Comparison of ENCODE assay signal across 29 cellular contexts in genomic region chr1:55015731-55016620, GRCh38. TPM values are rescaled to one million over a fixed set of nuclear protein-coding genes. Genes with fewer than 3 reads are reported as not detected.
DNase-seq lines count a peak whose midpoint lies in the region; ATAC-seq and TF ChIP-seq lines count a peak whose summit lies in the region.
"Had no signal": no experiment of that assay in that cellular context is flagged by ENCODE, and none has a peak within 500 bp of the region (broad histone marks: within the 10 kb centered on the region; RNA-seq: fewer than 3 reads in every experiment).

No MANE protein-coding gene starts in this region.

- H3K36me3 ChIP-seq in spleen = no peaks in the 10 kb centered on the region
- H3K36me3 ChIP-seq: colonic mucosa, esophagus squamous epithelium, left ventricle myocardium inferior, Peyer's patch, tibial nerve had no signal

- in situ Hi-C loops in G401 (cut with HindIII; ENCODE audit: low sequenced_read_pairs) = no loop called here

- DNase-seq in G401 (ENCODE audit: low spot score) (peak; percentile 22), amniotic stem cell (lab: John Stamatoyannopoulos, UW) (peak; percentile 4), fibroblast of villous mesenchyme (ENCODE audit: low read depth) (peak; percentile 10), spleen (peak; percentile 58), NCI-H2029 (lab: John Stamatoyannopoulos, UW) (no peak), epidermal melanocyte (ENCODE audit: insufficient read length, low spot score) (no peak)
- DNase-seq: activated CD4-positive, alpha-beta T cell treated with anti-CD3 and anti-CD28 coated beads, Interleukin-2, amount 10 ng/mL, durations not matched to agents 7 days and 5 days; activated T-cell treated with anti-CD3 and anti-CD28 coated beads, Interleukin-2, amount 50 U/mL, for 4 hours; colonic mucosa; DND-41; esophagus squamous epithelium; HFFc6; left ventricle myocardium inferior; naive thymus-derived CD4-positive, alpha-beta T cell; NCI-H1092 treated with DMSO at 0.1 percent for 48 hours; NCI-H187; NCI-H526; nucleus accumbens; Peyer's patch; SIG-M5; stimulated activated CD4-positive, alpha-beta T cell treated with anti-CD3 and anti-CD28 coated beads, Interleukin-2, amount 100 ng/mL, for 24 hours; T1000 had no signal

- no peaks in the 10 kb centered on the region for H3K9me3 ChIP-seq in spleen
- H3K9me3 ChIP-seq: colonic mucosa, esophagus squamous epithelium, left ventricle myocardium inferior, Peyer's patch had no signal

- no peak for TF ChIP-seq POLR2A in spleen (IDR thresholded peaks at IDR 0.05)

- 60 to 74% (median 73%) methylated on average over 12 of the region's 12 CpGs for WGBS in spleen, 5 donors

- no peak for ATAC-seq in GM21576 (IDR thresholded peaks at IDR 0.05; ENCODE audit: unreplicated experiment)
- ATAC-seq: activated T-cell treated with anti-CD3 and anti-CD28 coated beads, Interleukin-2, amount 50 U/mL, for 4 hours; GM12878; GM23338; naive thymus-derived CD4-positive, alpha-beta T cell had no signal

- no peak overlapping the region for H3K27ac ChIP-seq in spleen
- H3K27ac ChIP-seq: colonic mucosa, esophagus squamous epithelium, left ventricle myocardium inferior, Peyer's patch, skin epidermis, tibial nerve had no signal

- intact Hi-C loops in spleen (cut with DNase I; ENCODE audit: low total_unique reads) = no loop called here

- no peak for TF ChIP-seq CTCF in fibroblast of villous mesenchyme (IDR thresholded peaks at IDR 0.05; ENCODE audit: insufficient read depth, low read depth, low read length)
- no peak for TF ChIP-seq CTCF in spleen (IDR thresholded peaks at IDR 0.05 in 8 of 11, conservative IDR thresholded peaks at IDR 0.05 in 3 of 11)

- H3K4me1 ChIP-seq in spleen = no peaks in the 10 kb centered on the region
- H3K4me1 ChIP-seq: colonic mucosa, esophagus squamous epithelium, left ventricle myocardium inferior, Peyer's patch, tibial nerve had no signal

- H3K4me3 ChIP-seq in fibroblast of villous mesenchyme (ENCODE audit: low read depth, low read length) (no peak overlapping the region), spleen (no peak overlapping the region)
- H3K4me3 ChIP-seq: colonic mucosa, esophagus squamous epithelium, GM12878, GM23338, left ventricle myocardium inferior, Peyer's patch, skin epidermis, tibial nerve had no signal

- peaks cover 0 to 36% (median 0%) of the 10 kb centered on the region in 7 donors for H3K27me3 ChIP-seq in spleen (replicated peaks in 1 of 7)
- H3K27me3 ChIP-seq: colonic mucosa, Peyer's patch had no signal

RNA-seq across cellular contexts. Expression of gene BSND, which starts 17.2 kb away (rescaled TPM):
- total RNA-seq in G401 (2014; rRNA removed; shearing (Covaris generic)) = not detected in 2 replicates
- total RNA-seq in fibroblast of villous mesenchyme (not detected in 2 replicates), spleen (under 1 TPM in 3 of 7 donors, not detected in 4; 0.09 to 0.20 (median 0.15) TPM)
- polyA plus RNA-seq in spleen = under 1 TPM in 2 of 3 donors, not detected in 1; 0.02 to 0.03 TPM
- total RNA-seq: activated T-cell treated with anti-CD3 and anti-CD28 coated beads, Interleukin-2, amount 50 U/mL, for 4 hours; colonic mucosa; esophagus squamous epithelium; GM12878; HFFc6; left ventricle myocardium inferior; Peyer's patch; tibial nerve had no signal
- polyA plus RNA-seq: AG04450; CD14-positive monocyte; GM12878; naive thymus-derived CD4-positive, alpha-beta T cell had no signal

RNA-seq across cellular contexts. Expression of gene PCSK9, which starts 23.4 kb away (rescaled TPM):
- 0.06 TPM in 1 of 2 replicates, not detected in the other for total RNA-seq in G401 (2014; rRNA removed; shearing (Covaris generic))
- total RNA-seq in fibroblast of villous mesenchyme = 2.6 and 9.1 TPM in 2 replicates
- under 1 TPM in 5 of 7 donors, not detected in 2; 0.10 to 0.85 (median 0.18) TPM for total RNA-seq in spleen
- under 1 TPM in 2 of 3 donors, not detected in 1; 0.03 to 0.26 TPM for polyA plus RNA-seq in spleen
- total RNA-seq: activated CD4-positive, alpha-beta T cell treated with anti-CD3 and anti-CD28 coated beads, Interleukin-2, amount 10 ng/mL, durations not matched to agents 7 days and 5 days; left ventricle myocardium inferior; naive thymus-derived CD4-positive, alpha-beta T cell had no signal
- polyA plus RNA-seq: CD14-positive monocyte; naive thymus-derived CD4-positive, alpha-beta T cell had no signal

RNA-seq across cellular contexts. Expression of gene TMEM61, which starts 35.5 kb away (rescaled TPM):
- not detected in 2 replicates for total RNA-seq in G401 (2014; rRNA removed; shearing (Covaris generic))
- total RNA-seq in fibroblast of villous mesenchyme (not detected in 2 replicates), spleen (1 to 10 TPM in 2 of 7 donors, under 1 TPM in 2, not detected in 3; 0.44 to 2.1 (median 1.4) TPM)
- under 1 TPM in 1 of 3 donors, not detected in 2; 0.19 TPM for polyA plus RNA-seq in spleen
- total RNA-seq: activated CD4-positive, alpha-beta T cell treated with anti-CD3 and anti-CD28 coated beads, Interleukin-2, amount 10 ng/mL, durations not matched to agents 7 days and 5 days; GM12878; HFFc6; left ventricle myocardium inferior; naive thymus-derived CD4-positive, alpha-beta T cell had no signal
- polyA plus RNA-seq: AG04450; CD14-positive monocyte; GM12878; naive thymus-derived CD4-positive, alpha-beta T cell had no signal

Comparison
In these comparisons a context has a peak if more than half of its experiments do, and no peak if none do; other contexts are left out.
1. DNase-seq: peak in G401 (single experiment), amniotic stem cell (single experiment), fibroblast of villous mesenchyme (single experiment) and spleen (single experiment); none in NCI-H2029 (single experiment) and epidermal melanocyte (single experiment).